Comparison of ENCODE assay signal across 1 cellular context in the genomic region with DNA sequence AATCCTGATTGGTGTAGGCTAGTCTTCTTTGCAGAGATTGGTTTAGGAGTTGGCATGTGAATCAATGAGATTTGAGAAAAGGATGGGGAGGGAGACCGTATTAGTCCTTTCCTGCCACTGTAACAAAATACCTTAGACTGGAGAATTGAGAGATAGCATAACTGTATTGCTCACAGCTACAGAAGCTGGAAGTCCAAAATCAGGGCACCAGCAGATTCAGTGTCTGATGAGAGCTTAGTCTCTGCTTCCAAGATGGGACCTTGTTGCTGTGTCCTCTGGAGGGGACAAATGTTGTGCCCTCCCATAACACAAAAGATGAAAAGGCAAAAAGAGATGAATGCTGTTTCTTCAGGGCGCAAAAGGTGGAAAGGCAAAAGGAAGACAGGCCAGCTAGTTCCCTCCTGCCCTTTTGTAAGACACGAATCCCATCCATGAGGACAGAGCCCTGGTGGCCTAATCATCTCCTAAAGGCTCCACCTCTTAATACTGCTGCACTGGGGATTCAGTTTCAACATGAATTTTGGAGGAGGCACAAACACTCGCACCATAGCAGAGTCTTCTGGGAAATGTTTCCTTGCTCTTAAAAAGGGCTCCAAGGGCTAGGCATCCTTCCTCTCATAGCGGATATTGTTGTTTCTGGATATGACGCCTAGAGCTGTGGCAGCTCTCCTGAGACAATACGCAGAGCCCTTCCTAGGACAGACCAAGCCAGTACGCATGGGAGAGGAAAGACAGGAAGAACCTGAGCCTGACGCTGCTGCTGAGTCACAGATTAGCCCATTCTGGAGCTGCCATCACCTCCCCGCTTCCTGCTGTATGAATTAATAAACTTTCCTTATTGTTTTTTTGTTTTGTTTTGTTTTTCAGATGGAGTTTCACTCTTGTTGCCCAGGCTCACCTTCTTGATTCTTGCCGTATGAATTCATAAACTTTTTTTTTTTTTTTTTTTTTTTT.
TF ChIP-seq lines count a peak whose summit lies in the region.

No MANE protein-coding gene starts in this region.

TF ChIP-seq in K562, 482 proteins besides CTCF, POLR2A, EP300 and RAD21 (continued from another document):
- TF ChIP-seq, protein P1, sequence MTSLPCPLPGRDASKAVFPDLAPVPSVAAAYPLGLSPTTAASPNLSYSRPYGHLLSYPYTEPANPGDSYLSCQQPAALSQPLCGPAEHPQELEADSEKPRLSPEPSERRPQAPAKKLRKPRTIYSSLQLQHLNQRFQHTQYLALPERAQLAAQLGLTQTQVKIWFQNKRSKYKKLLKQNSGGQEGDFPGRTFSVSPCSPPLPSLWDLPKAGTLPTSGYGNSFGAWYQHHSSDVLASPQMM (CRISPR knock-in tag; IDR thresholded peaks at IDR 0.05), result no peak
- TF ChIP-seq, protein P2, sequence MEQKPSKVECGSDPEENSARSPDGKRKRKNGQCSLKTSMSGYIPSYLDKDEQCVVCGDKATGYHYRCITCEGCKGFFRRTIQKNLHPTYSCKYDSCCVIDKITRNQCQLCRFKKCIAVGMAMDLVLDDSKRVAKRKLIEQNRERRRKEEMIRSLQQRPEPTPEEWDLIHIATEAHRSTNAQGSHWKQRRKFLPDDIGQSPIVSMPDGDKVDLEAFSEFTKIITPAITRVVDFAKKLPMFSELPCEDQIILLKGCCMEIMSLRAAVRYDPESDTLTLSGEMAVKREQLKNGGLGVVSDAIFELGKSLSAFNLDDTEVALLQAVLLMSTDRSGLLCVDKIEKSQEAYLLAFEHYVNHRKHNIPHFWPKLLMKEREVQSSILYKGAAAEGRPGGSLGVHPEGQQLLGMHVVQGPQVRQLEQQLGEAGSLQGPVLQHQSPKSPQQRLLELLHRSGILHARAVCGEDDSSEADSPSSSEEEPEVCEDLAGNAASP (IDR thresholded peaks at IDR 0.05), result no peak
- TF ChIP-seq L3MBTL2 (IDR thresholded peaks at IDR 0.05) (0 out of 2 replicates have a peak, but pooled peaks have one; percentile 18), SMARCE1 (IDR thresholded peaks at IDR 0.05) (no peak), ETV6 (IDR thresholded peaks at IDR 0.05; ENCODE audit: borderline replicate concordance in 1 of 2, low read depth in 2 of 2, low read length in 1 of 2) (no peak), ETV6 (CRISPR knock-in tag; IDR thresholded peaks at IDR 0.05; ENCODE audit: borderline replicate concordance) (no peak), KAT8 (IDR thresholded peaks at IDR 0.05; ENCODE audit: low read depth) (no peak), ERF (CRISPR knock-in tag; IDR thresholded peaks at IDR 0.05) (no peak), FOXM1 (IDR thresholded peaks at IDR 0.05; ENCODE audit: low read depth) (no peak), FOXM1 (CRISPR knock-in tag; IDR thresholded peaks at IDR 0.05; ENCODE audit: low read depth) (no peak), POLR2B (IDR thresholded peaks at IDR 0.05; ENCODE audit: low read depth, partially characterized antibody) (no peak), ZNF431 (CRISPR knock-in tag; IDR thresholded peaks at IDR 0.05) (no peak), EWSR1 (IDR thresholded peaks at IDR 0.05; ENCODE audit: borderline replicate concordance, low read depth, partially characterized antibody) (no peak), KDM4B (IDR thresholded peaks at IDR 0.05; ENCODE audit: borderline replicate concordance in 2 of 2, low read depth in 1 of 2) (no peak), TCF7L2 (IDR thresholded peaks at IDR 0.05; ENCODE audit: low read depth, low read length) (no peak), MECOM (CRISPR knock-in tag; IDR thresholded peaks at IDR 0.05) (no peak), ZNF707 (CRISPR knock-in tag; conservative IDR thresholded peaks at IDR 0.05) (no peak), ZNF23 (CRISPR knock-in tag; IDR thresholded peaks at IDR 0.05) (no peak), ETV5 (CRISPR knock-in tag; IDR thresholded peaks at IDR 0.05; ENCODE audit: low read depth) (0 out of 2 replicates have a peak, but pooled peaks have one; percentile 45), DPF2 (IDR thresholded peaks at IDR 0.05) (0 out of 2 replicates have a peak, but pooled peaks have one; percentile 32), JUND (IDR thresholded peaks at IDR 0.05; ENCODE audit: borderline replicate concordance, low read depth, low read length) (peak; percentile 50; the same call in 1 of the 2 replicates), JUND (tag; IDR thresholded peaks at IDR 0.05; ENCODE audit: borderline replicate concordance, low read depth, low read length) (0 out of 3 replicates have a peak, but pooled peaks have one; percentile 28), NFE2 (IDR thresholded peaks at IDR 0.05; ENCODE audit: low read depth) (peak; percentile 67), ETV1 (tag; conservative IDR thresholded peaks at IDR 0.05; ENCODE audit: low read depth) (no peak; the same call in 1 of the 2 replicates), ZNF121 (CRISPR knock-in tag; conservative IDR thresholded peaks at IDR 0.05) (no peak), ZNF140 (CRISPR knock-in tag; IDR thresholded peaks at IDR 0.05) (no peak), ZZZ3 (IDR thresholded peaks at IDR 0.05) (no peak), ZBTB1 (CRISPR knock-in tag; IDR thresholded peaks at IDR 0.05; ENCODE audit: borderline replicate concordance, low read depth) (no peak), ELF1 (tag; IDR thresholded peaks at IDR 0.05) (0 out of 2 replicates have a peak, but pooled peaks have one; percentile 27), OTX1 (CRISPR knock-in tag; IDR thresholded peaks at IDR 0.05) (no peak), ZSCAN32 (CRISPR knock-in tag; IDR thresholded peaks at IDR 0.05) (no peak), ELF2 (CRISPR knock-in tag; IDR thresholded peaks at IDR 0.05) (no peak), MAFF (IDR thresholded peaks at IDR 0.05; ENCODE audit: low read length) (peak; percentile 3; the same call in 1 of the 2 replicates), ZNF175 (CRISPR knock-in tag; IDR thresholded peaks at IDR 0.05; ENCODE audit: low read depth) (peak; percentile 25; the same call in 1 of the 2 replicates), HNRNPH1 (optimal IDR thresholded peaks at IDR 0.05; ENCODE audit: low read depth, low read length) (no peak), E2F3 (CRISPR knock-in tag; IDR thresholded peaks at IDR 0.05) (no peak), ZNF24 (IDR thresholded peaks at IDR 0.05) (no peak), SMC3 (conservative IDR thresholded peaks at IDR 0.05; ENCODE audit: insufficient read depth, low read depth, low read length) (no peak), NONO (IDR thresholded peaks at IDR 0.05; ENCODE audit: low read depth in 2 of 2, low read length in 1 of 2) (no peak), ZNF316 (IDR thresholded peaks at IDR 0.05) (peak; percentile 27), FOSL1 (tag; conservative IDR thresholded peaks at IDR 0.05) (peak; percentile 42; the same call in 1 of the 2 replicates)
- TF ChIP-seq, protein P3, sequence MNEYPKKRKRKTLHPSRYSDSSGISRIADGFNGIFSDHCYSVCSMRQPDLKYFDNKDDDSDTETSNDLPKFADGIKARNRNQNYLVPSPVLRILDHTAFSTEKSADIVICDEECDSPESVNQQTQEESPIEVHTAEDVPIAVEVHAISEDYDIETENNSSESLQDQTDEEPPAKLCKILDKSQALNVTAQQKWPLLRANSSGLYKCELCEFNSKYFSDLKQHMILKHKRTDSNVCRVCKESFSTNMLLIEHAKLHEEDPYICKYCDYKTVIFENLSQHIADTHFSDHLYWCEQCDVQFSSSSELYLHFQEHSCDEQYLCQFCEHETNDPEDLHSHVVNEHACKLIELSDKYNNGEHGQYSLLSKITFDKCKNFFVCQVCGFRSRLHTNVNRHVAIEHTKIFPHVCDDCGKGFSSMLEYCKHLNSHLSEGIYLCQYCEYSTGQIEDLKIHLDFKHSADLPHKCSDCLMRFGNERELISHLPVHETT (CRISPR knock-in tag; conservative IDR thresholded peaks at IDR 0.05 in 1 of 2, IDR thresholded peaks at IDR 0.05 in 1 of 2), result no peak
- TF ChIP-seq, protein P4, sequence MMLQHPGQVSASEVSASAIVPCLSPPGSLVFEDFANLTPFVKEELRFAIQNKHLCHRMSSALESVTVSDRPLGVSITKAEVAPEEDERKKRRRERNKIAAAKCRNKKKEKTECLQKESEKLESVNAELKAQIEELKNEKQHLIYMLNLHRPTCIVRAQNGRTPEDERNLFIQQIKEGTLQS (IDR thresholded peaks at IDR 0.05), result peak; percentile 25; the same call in 1 of the 2 replicates
- TF ChIP-seq, protein P4 (CRISPR knock-in tag; conservative IDR thresholded peaks at IDR 0.05), result no peak
- TF ChIP-seq, protein P5, sequence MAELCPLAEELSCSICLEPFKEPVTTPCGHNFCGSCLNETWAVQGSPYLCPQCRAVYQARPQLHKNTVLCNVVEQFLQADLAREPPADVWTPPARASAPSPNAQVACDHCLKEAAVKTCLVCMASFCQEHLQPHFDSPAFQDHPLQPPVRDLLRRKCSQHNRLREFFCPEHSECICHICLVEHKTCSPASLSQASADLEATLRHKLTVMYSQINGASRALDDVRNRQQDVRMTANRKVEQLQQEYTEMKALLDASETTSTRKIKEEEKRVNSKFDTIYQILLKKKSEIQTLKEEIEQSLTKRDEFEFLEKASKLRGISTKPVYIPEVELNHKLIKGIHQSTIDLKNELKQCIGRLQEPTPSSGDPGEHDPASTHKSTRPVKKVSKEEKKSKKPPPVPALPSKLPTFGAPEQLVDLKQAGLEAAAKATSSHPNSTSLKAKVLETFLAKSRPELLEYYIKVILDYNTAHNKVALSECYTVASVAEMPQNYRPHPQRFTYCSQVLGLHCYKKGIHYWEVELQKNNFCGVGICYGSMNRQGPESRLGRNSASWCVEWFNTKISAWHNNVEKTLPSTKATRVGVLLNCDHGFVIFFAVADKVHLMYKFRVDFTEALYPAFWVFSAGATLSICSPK (IDR thresholded peaks at IDR 0.05; ENCODE audit: borderline replicate concordance), result no peak
- TF ChIP-seq, protein P6, sequence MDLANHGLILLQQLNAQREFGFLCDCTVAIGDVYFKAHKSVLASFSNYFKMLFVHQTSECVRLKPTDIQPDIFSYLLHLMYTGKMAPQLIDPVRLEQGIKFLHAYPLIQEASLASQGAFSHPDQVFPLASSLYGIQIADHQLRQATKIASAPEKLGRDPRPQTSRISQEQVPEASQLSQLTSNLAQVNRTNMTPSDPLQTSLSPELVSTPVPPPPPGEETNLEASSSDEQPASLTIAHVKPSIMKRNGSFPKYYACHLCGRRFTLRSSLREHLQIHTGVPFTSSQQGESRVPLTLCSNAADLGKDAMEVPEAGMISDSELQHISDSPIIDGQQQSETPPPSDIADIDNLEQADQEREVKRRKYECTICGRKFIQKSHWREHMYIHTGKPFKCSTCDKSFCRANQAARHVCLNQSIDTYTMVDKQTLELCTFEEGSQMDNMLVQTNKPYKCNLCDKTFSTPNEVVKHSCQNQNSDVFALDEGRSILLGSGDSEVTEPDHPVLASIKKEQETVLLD (IDR thresholded peaks at IDR 0.05), result no peak
- TF ChIP-seq, protein P7, sequence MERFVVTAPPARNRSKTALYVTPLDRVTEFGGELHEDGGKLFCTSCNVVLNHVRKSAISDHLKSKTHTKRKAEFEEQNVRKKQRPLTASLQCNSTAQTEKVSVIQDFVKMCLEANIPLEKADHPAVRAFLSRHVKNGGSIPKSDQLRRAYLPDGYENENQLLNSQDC (CRISPR knock-in tag; IDR thresholded peaks at IDR 0.05), result no peak
- TF ChIP-seq, protein P8, sequence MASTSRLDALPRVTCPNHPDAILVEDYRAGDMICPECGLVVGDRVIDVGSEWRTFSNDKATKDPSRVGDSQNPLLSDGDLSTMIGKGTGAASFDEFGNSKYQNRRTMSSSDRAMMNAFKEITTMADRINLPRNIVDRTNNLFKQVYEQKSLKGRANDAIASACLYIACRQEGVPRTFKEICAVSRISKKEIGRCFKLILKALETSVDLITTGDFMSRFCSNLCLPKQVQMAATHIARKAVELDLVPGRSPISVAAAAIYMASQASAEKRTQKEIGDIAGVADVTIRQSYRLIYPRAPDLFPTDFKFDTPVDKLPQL (IDR thresholded peaks at IDR 0.05; ENCODE audit: extremely low read depth, insufficient read length), result no peak
- TF ChIP-seq, protein P9, sequence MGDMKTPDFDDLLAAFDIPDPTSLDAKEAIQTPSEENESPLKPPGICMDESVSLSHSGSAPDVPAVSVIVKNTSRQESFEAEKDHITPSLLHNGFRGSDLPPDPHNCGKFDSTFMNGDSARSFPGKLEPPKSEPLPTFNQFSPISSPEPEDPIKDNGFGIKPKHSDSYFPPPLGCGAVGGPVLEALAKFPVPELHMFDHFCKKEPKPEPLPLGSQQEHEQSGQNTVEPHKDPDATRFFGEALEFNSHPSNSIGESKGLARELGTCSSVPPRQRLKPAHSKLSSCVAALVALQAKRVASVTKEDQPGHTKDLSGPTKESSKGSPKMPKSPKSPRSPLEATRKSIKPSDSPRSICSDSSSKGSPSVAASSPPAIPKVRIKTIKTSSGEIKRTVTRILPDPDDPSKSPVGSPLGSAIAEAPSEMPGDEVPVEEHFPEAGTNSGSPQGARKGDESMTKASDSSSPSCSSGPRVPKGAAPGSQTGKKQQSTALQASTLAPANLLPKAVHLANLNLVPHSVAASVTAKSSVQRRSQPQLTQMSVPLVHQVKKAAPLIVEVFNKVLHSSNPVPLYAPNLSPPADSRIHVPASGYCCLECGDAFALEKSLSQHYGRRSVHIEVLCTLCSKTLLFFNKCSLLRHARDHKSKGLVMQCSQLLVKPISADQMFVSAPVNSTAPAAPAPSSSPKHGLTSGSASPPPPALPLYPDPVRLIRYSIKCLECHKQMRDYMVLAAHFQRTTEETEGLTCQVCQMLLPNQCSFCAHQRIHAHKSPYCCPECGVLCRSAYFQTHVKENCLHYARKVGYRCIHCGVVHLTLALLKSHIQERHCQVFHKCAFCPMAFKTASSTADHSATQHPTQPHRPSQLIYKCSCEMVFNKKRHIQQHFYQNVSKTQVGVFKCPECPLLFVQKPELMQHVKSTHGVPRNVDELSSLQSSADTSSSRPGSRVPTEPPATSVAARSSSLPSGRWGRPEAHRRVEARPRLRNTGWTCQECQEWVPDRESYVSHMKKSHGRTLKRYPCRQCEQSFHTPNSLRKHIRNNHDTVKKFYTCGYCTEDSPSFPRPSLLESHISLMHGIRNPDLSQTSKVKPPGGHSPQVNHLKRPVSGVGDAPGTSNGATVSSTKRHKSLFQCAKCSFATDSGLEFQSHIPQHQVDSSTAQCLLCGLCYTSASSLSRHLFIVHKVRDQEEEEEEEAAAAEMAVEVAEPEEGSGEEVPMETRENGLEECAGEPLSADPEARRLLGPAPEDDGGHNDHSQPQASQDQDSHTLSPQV (IDR thresholded peaks at IDR 0.05), result peak; percentile 39; the same call in 1 of the 2 replicates
